Comparison of ENCODE assay signal across 16 cellular contexts in the genomic region with DNA sequence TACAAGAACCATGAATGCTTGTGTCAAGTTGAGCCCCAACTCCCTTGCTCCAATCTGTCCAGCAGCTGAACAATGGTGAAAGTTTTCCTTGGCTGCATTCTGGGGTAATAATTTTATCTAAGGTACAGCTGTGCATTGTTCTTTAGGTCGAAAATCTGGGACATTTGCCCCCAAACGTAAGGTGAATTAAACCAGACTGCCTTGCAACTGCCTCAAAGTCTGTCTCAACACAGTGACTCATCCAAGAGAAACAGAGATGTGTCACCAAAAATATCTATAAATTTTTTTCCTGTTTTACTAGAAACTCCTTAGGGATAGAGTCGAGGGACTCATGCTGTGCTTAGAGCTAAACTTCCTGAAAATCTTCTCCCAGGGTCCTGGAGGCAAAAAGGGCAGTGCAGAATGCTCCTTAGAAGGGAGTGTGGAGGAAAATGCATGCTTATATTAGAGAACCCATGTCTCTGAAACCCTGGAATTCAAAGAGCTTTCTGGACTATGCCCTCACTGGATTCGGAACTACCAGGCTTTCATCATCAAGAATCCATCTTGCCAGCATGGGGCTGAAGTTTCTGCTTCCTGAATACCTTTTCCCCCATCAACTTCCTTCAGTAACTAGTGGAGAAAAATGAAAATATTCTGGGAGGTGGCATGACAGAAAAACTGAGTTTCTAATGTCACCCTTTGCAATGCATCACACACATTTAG.
DNase-seq lines count a peak whose midpoint lies in the region; ATAC-seq, FAIRE-seq and TF ChIP-seq lines count a peak whose summit lies in the region.
"Had no signal": no experiment of that assay in that cellular context is flagged by ENCODE, and none has a peak within 500 bp of the region (broad histone marks: within the 10 kb centered on the region; RNA-seq: fewer than 3 reads in every experiment).

No MANE protein-coding gene starts in this region.

- no peak overlapping the region for H2AK5ac ChIP-seq in trophoblast cell (ENCODE audit: low read length)

- no peaks in the 10 kb centered on the region for H3K27me3 ChIP-seq in trophoblast cell (ENCODE audit: insufficient read depth, low read length)
- H3K27me3 ChIP-seq: testis had no signal

- no CpG with 5 or more reads among the region's 4 CpGs for WGBS in trophoblast cell (ENCODE audit: extremely low coverage, insufficient coverage, insufficient read length)

- peak; percentile 73 for FAIRE-seq in RCC 7860 (lab: Jason Lieb, UNC)

- peaks cover 15% of the 10 kb centered on the region for H3K79me1 ChIP-seq in trophoblast cell (ENCODE audit: low read length)

- H2AFZ ChIP-seq in trophoblast cell (ENCODE audit: insufficient read depth, low read length, poor library complexity): no peak overlapping the region

- peak overlapping the region; percentile 60 for H2BK5ac ChIP-seq in trophoblast cell (ENCODE audit: low read depth, low read length, poor library complexity)

- H2BK120ac ChIP-seq in trophoblast cell (ENCODE audit: insufficient read depth, low read length, poor library complexity): peak overlapping the region; percentile 2

- no peak overlapping the region for H3K4me2 ChIP-seq in trophoblast cell (ENCODE audit: low read length)

- H3K79me2 ChIP-seq in trophoblast cell (ENCODE audit: control insufficient read depth, insufficient read depth, low read length, poor library complexity): no peaks in the 10 kb centered on the region

- peak; percentile 81 for DNase-seq in ELR (ENCODE audit: low read depth)
- DNase-seq in RCC 7860 (ENCODE audit: low spot score): peak; percentile 60
- peak; percentile 59 for DNase-seq in dermis blood vessel endothelial cell
- DNase-seq in trophoblast cell: peak; percentile 19 to 73
- no peak for DNase-seq in GM13977 (ENCODE audit: low spot score)
- no peak for DNase-seq in left colon
- DNase-seq in activated T-cell treated with anti-CD3 and anti-CD28 coated beads for 4 hours: no peak
- DNase-seq in posterior vena cava (ENCODE audit: low spot score): no peak
- DNase-seq: activated B cell treated with CpG ODN at 0.5 μM for 24 hours; activated CD8-positive, alpha-beta memory T cell treated with anti-CD3 and anti-CD28 coated beads, Interleukin-2, amount 10 ng/mL, durations not matched to agents 7 days and 5 days; activated naive CD4-positive, alpha-beta T cell; C1 segment of cervical spinal cord; NCI-H1417; NCI-H446; testis had no signal

- H4K91ac ChIP-seq in trophoblast cell (ENCODE audit: low read depth, low read length): peak overlapping the region; percentile 28

- H3K9ac ChIP-seq in trophoblast cell (ENCODE audit: low read length): no peak overlapping the region

- H4K12ac ChIP-seq in trophoblast cell (ENCODE audit: low read depth, low read length): no peak overlapping the region

- no peak overlapping the region for H3K4me3 ChIP-seq in trophoblast cell (ENCODE audit: low read depth, low read length)
- H3K4me3 ChIP-seq: prostate gland, testis had no signal

- in situ Hi-C loops in GM13977 (cut with MboI; ENCODE audit: low pct_unique_long_range_greater_than_20kb, low sequenced_read_pairs, unreplicated experiment): no loop called here

- H3K23ac ChIP-seq in trophoblast cell (ENCODE audit: low read length): no peak overlapping the region

- H4K8ac ChIP-seq in trophoblast cell (ENCODE audit: low read depth, low read length): no peak overlapping the region

- peak overlapping the region; percentile 79 for H2BK12ac ChIP-seq in trophoblast cell (ENCODE audit: low read length)

- H3K14ac ChIP-seq in trophoblast cell (ENCODE audit: low read length): no peak overlapping the region

- intact Hi-C loops in left colon (cut with DNase I, micrococcal nuclease) (no loop called here), posterior vena cava (cut with DNase I) (no loop called here)

- H3K9me3 ChIP-seq in trophoblast cell (ENCODE audit: insufficient read depth, low read depth, low read length): peaks cover 2% of the 10 kb centered on the region
- H3K9me3 ChIP-seq: prostate gland, testis had no signal

- H3K18ac ChIP-seq in trophoblast cell (ENCODE audit: low read length): no peak overlapping the region

- H3K4me1 ChIP-seq in trophoblast cell (ENCODE audit: control insufficient read depth in 1 of 2, insufficient read depth in 2 of 2, low read length in 2 of 2): peaks cover 4 to 11% of the 10 kb centered on the region in 2 experiments
- H3K4me1 ChIP-seq: prostate gland, testis had no signal

- no peak for ATAC-seq in left colon
- ATAC-seq: activated CD8-positive, alpha-beta memory T cell treated with anti-CD3 and anti-CD28 coated beads, Interleukin-2, amount 10 ng/mL, durations not matched to agents 7 days and 5 days had no signal

- no peak overlapping the region for H3K4ac ChIP-seq in trophoblast cell (ENCODE audit: low read depth, low read length)

- H3K36me3 ChIP-seq in trophoblast cell (ENCODE audit: control insufficient read depth in 1 of 2, insufficient read depth in 2 of 2, low read length in 2 of 2): no peaks in the 10 kb centered on the region
- H3K36me3 ChIP-seq: prostate gland had no signal

- peak overlapping the region; percentile 54 for H3K27ac ChIP-seq in trophoblast cell (ENCODE audit: low read depth, low read length)
- H3K27ac ChIP-seq: prostate gland, testis had no signal

- TF ChIP-seq CTCF in GM13977 (IDR thresholded peaks at IDR 0.05; ENCODE audit: extremely low read depth, insufficient read depth, missing control alignments): no peak

Comparison
In these comparisons a context has a peak if more than half of its experiments do, and no peak if none do; other contexts are left out.
1. DNase-seq: peak in ELR (single experiment), RCC 7860 (single experiment), dermis blood vessel endothelial cell (single experiment) and trophoblast cell (2 of 2); none in GM13977 (single experiment), left colon (0 of 2), activated T-cell treated with anti-CD3 and anti-CD28 coated beads for 4 hours (single experiment) and posterior vena cava (single experiment).